23 cellular contexts compared by ENCODE assay signal in the genomic region with DNA sequence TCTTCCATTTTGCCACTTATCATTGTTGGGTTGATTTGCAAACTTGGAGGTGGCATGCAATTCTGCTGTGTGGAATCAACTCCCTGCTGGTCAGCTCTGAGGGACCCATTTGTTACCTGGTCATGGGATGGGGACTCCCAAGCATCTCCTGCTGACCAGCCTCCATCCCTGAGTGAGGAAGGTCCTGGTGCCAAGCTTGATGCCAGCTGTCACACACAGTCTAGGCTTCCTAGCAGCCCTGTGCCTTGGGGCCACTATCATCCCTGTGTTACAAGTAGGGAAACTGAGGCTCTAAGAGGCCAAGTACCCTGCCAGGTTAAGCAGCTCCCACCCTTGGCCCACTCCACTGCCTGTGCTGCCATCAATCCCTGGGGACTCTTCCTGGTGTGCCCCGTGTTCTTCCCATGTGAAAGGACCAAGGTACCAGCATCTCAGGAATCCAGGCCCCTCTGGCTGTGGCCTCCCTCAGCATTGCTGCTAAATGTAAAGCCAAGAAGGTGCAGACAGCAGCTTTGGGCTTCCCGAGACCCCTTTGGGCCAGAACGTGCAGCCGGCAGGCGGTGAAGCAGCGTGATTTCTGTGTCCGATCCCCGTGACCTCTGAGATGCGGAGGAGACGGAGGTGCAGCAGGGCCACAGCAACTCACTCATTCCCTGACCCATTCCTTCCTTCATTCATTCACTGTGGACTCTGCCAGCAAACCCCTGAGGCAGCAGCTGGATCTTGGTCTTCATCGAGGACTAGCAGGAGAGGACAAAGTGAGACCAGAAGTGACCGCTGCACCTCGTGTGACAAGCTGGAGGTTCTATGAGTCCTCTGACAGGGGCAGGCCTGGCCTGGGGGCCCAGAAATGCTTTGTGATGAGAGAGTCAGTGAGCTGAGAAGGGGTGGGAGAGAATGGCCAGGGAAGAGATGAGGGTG. TPM values are rescaled to one million over a fixed set of nuclear protein-coding genes. Genes with fewer than 3 reads are reported as not detected.
DNase-seq lines count a peak whose midpoint lies in the region; ATAC-seq and TF ChIP-seq lines count a peak whose summit lies in the region.
"Had no signal": no experiment of that assay in that cellular context is flagged by ENCODE, and none has a peak within 500 bp of the region (broad histone marks: within the 10 kb centered on the region; RNA-seq: fewer than 3 reads in every experiment).

No MANE protein-coding gene starts in this region.

- no peaks in the 10 kb centered on the region for H3K27me3 ChIP-seq in right atrium auricular region

- H3K4me3 ChIP-seq in right atrium auricular region: no peak overlapping the region
- H3K4me3 ChIP-seq: thoracic aorta had no signal

- H3K36me3 Mint-ChIP-seq in activated CD4-positive, alpha-beta T cell treated with anti-CD3 and anti-CD28 coated beads for 36 hours (ENCODE audit: low read depth): peaks cover 11% of the 10 kb centered on the region
- H3K36me3 Mint-ChIP-seq: IgD-negative memory B cell had no signal

- H3K27me3 Mint-ChIP-seq in activated CD4-positive, alpha-beta T cell treated with anti-CD3 and anti-CD28 coated beads for 36 hours: no peaks in the 10 kb centered on the region
- H3K27me3 Mint-ChIP-seq: activated CD4-positive, alpha-beta T cell treated with anti-CD3 and anti-CD28 coated beads, Interleukin-2, amount 10 ng/mL, durations not matched to agents 7 days and 5 days had no signal

- CTCF ChIA-PET in activated CD4-positive, alpha-beta T cell treated with anti-CD3 and anti-CD28 coated beads for 36 hours (lab: Charles Lee): no interaction called here

- POLR2A ChIA-PET in activated CD4-positive, alpha-beta T cell treated with anti-CD3 and anti-CD28 coated beads for 36 hours (lab: Charles Lee): no interaction called here

- ATAC-seq in activated CD4-positive, alpha-beta T cell treated with anti-CD3 and anti-CD28 coated beads for 36 hours: no peak
- ATAC-seq: naive thymus-derived CD4-positive, alpha-beta T cell had no signal

- no peak overlapping the region for H3K4me3 Mint-ChIP-seq in activated CD4-positive, alpha-beta T cell treated with anti-CD3 and anti-CD28 coated beads for 36 hours
- H3K4me3 Mint-ChIP-seq: activated CD4-positive, alpha-beta T cell treated with anti-CD3 and anti-CD28 coated beads, Interleukin-2, amount 10 ng/mL, durations not matched to agents 7 days and 5 days; IgD-negative memory B cell; naive thymus-derived CD4-positive, alpha-beta T cell had no signal

- no peak overlapping the region for H3K27ac ChIP-seq in right atrium auricular region
- H3K27ac ChIP-seq: thoracic aorta had no signal

- DNase-seq in right atrium auricular region (ENCODE audit: low spot score) (peak; percentile 38), cardiac septum (ENCODE audit: low spot score) (no peak), mesenteric fat pad (ENCODE audit: low spot score) (peak; percentile 65), ureter (ENCODE audit: low spot score) (peak; percentile 14), HUDEP-2 (lab: John Stamatoyannopoulos, UW; ENCODE audit: unreplicated experiment in 76 of 76) (no peak), A172 (ENCODE audit: low spot score) (no peak)
- DNase-seq in activated CD8-positive, alpha-beta memory T cell treated with anti-CD3 and anti-CD28 coated beads, Interleukin-2, amount 50 U/mL, for 48 hours: peak; percentile 39
- no peak for DNase-seq in activated CD4-positive, alpha-beta T cell treated with anti-CD3 and anti-CD28 coated beads for 36 hours
- DNase-seq: activated CD4-positive, alpha-beta T cell treated with anti-CD3 and anti-CD28 coated beads, Interleukin-2, amount 10 ng/mL, durations not matched to agents 7 days and 5 days; activated T-cell treated with anti-CD3 and anti-CD28 coated beads for 4 hours; amniotic stem cell; dermis blood vessel endothelial cell; H7; mesendoderm; NCI-H2081; NCI-H82; SK-N-SH; stimulated activated CD4-positive, alpha-beta T cell treated with anti-CD3 and anti-CD28 coated beads, Interleukin-4, amount 100 ng/mL, for 1 hour; stimulated activated naive CD4-positive, alpha-beta T cell treated with Interleukin-2 at 50 U/mL for 16 hours had no signal

- no peaks in the 10 kb centered on the region for H3K4me1 ChIP-seq in right atrium auricular region

- no peak overlapping the region for H3K27ac Mint-ChIP-seq in activated CD4-positive, alpha-beta T cell treated with anti-CD3 and anti-CD28 coated beads for 36 hours
- H3K27ac Mint-ChIP-seq: activated CD4-positive, alpha-beta T cell treated with anti-CD3 and anti-CD28 coated beads, Interleukin-2, amount 10 ng/mL, durations not matched to agents 7 days and 5 days; IgD-negative memory B cell; naive thymus-derived CD4-positive, alpha-beta T cell had no signal

- no peak for TF ChIP-seq CTCF in right atrium auricular region (IDR thresholded peaks at IDR 0.05)

- peaks cover 23% of the 10 kb centered on the region for H3K9me3 Mint-ChIP-seq in activated CD4-positive, alpha-beta T cell treated with anti-CD3 and anti-CD28 coated beads for 36 hours (ENCODE audit: low read depth)

- H3K36me3 ChIP-seq in right atrium auricular region: no peaks in the 10 kb centered on the region
- H3K36me3 ChIP-seq: thoracic aorta had no signal

- no peaks in the 10 kb centered on the region for H3K9me3 ChIP-seq in right atrium auricular region
- H3K9me3 ChIP-seq: SK-N-SH, thoracic aorta had no signal

- H3K4me1 Mint-ChIP-seq in activated CD4-positive, alpha-beta T cell treated with anti-CD3 and anti-CD28 coated beads for 36 hours: peaks cover 16% of the 10 kb centered on the region

- intact Hi-C loops in cardiac septum (cut with DNase I): no loop called here
- intact Hi-C loops in activated CD4-positive, alpha-beta T cell treated with anti-CD3 and anti-CD28 coated beads for 36 hours (cut with DNase I, micrococcal nuclease): no loop called here

RNA-seq across cellular contexts. Expression of gene MYEOV, which starts 49.7 kb away (rescaled TPM):
- total RNA-seq in right atrium auricular region (under 1 TPM in 1 of 2 donors, not detected in 1; 0.12 TPM), cardiac septum (not detected), mesenteric fat pad (31.4 TPM), ureter (not detected)
- not detected for total RNA-seq in activated CD4-positive, alpha-beta T cell treated with anti-CD3 and anti-CD28 coated beads for 36 hours
- 68.7 and 130 TPM in 2 replicates for total RNA-seq in A172 (2014; rRNA removed; shearing (Covaris generic))
- total RNA-seq: activated CD4-positive, alpha-beta T cell treated with anti-CD3 and anti-CD28 coated beads, Interleukin-2, amount 10 ng/mL, durations not matched to agents 7 days and 5 days; dermis blood vessel endothelial cell; T-helper 2 cell treated with Interferon-gamma antibody and Interleukin-4, amounts not matched to agents 100 ng/mL and 5 ng/mL, for 36 hours had no signal

Comparison
In these comparisons a context has a peak if more than half of its experiments do, and no peak if none do; other contexts are left out.
1. DNase-seq: peak in right atrium auricular region (single experiment), activated CD8-positive, alpha-beta memory T cell treated with anti-CD3 and anti-CD28 coated beads, Interleukin-2, amount 50 U/mL, for 48 hours (single experiment), mesenteric fat pad (single experiment) and ureter (single experiment); none in cardiac septum (single experiment), HUDEP-2 (0 of 76), activated CD4-positive, alpha-beta T cell treated with anti-CD3 and anti-CD28 coated beads for 36 hours (single experiment) and A172 (single experiment).
2. RNA of gene MYEOV, which starts 49.7 kb away (total RNA-seq): 68.7 to 130 TPM in A172 and 31.4 TPM in mesenteric fat pad (single experiment); 0.12 TPM in right atrium auricular region, not detected in ureter (single experiment), not detected in cardiac septum (single experiment) and not detected in activated CD4-positive, alpha-beta T cell treated with anti-CD3 and anti-CD28 coated beads for 36 hours; every median in the first group is over 10 times any median in the second.